In genomic region chr1:204151562-204152309, GRCh38 we compare ENCODE assay signal across 8 cellular contexts. TPM values are rescaled to one million over a fixed set of nuclear protein-coding genes. Genes with fewer than 3 reads are reported as not detected.
DNase-seq lines count a peak whose midpoint lies in the region; ATAC-seq and TF ChIP-seq lines count a peak whose summit lies in the region.

Gene ETNK2 (minus strand): TSS chr1:204152044. CDS start chr1:204151852, 192 bp downstream.

- in situ Hi-C loops in Panc1 (cut with HindIII; ENCODE audit: low pct_unique_long_range_greater_than_20kb, low sequenced_read_pairs), result no loop called here

- CTCF ChIA-PET in Panc1 (lab: Charles Lee), result interaction anchor here (0.8 to 1.0 kb wide), 2 partner anchors 11 to 16 kb away, joined by 3 to 4 read pairs; no protein-coding TSS in a partner anchor

- WGBS in thyroid gland, 2 donors, result 3 to 4% methylated on average over 8 to 14 of the region's 94 CpGs

- DNase-seq in NCI-H2081 (lab: John Stamatoyannopoulos, UW) (peak; percentile 55 to 67), NCI-H2081 treated with DMSO at 0.1 percent for 48 hours (lab: John Stamatoyannopoulos, UW) (no peak), Panc1 (ENCODE audit: low read depth, low spot score) (no peak), activated gamma-delta T cell treated with Interleukin-2 at 50 U/mL for 16 hours (peak; percentile 49), glomerular endothelial cell (ENCODE audit: extremely low read depth, low read depth, low spot score) (no peak), osteoblast (ENCODE audit: insufficient read length, low spot score, missing footprints) (peak; percentile 94), thyroid gland (peak; percentile 71 to 75), NCI-H226 (no peak)

- TF ChIP-seq CTCF in Panc1 (IDR thresholded peaks at IDR 0.05), result no peak
- TF ChIP-seq CTCF in osteoblast (IDR thresholded peaks at IDR 0.05; ENCODE audit: extremely low read depth, low read depth, low read length), result no peak
- no peak for TF ChIP-seq CTCF in thyroid gland (IDR thresholded peaks at IDR 0.05)

- no peaks in the 10 kb centered on the region for H4K20me1 ChIP-seq in osteoblast (ENCODE audit: insufficient read depth, low read length)

- peak within 1 kb of the TSS; percentile 35 for H2AFZ ChIP-seq in osteoblast (ENCODE audit: low read length)

- TF ChIP-seq POLR2A in thyroid gland (IDR thresholded peaks at IDR 0.05), result peak in 1 of 2 donors; percentile 44

- no peaks in the 10 kb centered on the region; the same call in 1 of the 2 replicates for H3K27me3 ChIP-seq in Panc1 (ENCODE audit: control insufficient read depth, insufficient read depth, low read length)
- H3K27me3 ChIP-seq in osteoblast (ENCODE audit: insufficient read depth, low read length), result peaks cover 36% of the 10 kb centered on the region
- H3K27me3 ChIP-seq in thyroid gland, result no peaks in the 10 kb centered on the region

- intact Hi-C loops in Panc1 (cut with micrococcal nuclease; ENCODE audit: unreplicated experiment), result no loop called here
- intact Hi-C loops in thyroid gland (cut with DNase I), result no loop called here

- peak; percentile 76 for ATAC-seq in Panc1

- H3K9me3 ChIP-seq in Panc1 (ENCODE audit: control insufficient read depth, insufficient read depth, low read depth, low read length) (no peaks in the 10 kb centered on the region), osteoblast (ENCODE audit: low read depth, low read length) (no peaks in the 10 kb centered on the region), thyroid gland (no peaks in the 10 kb centered on the region)

- H3K27ac ChIP-seq in Panc1 (ENCODE audit: low read length), result no peak within 1 kb of the TSS
- H3K27ac ChIP-seq in osteoblast (ENCODE audit: low read depth, low read length), result no peak within 1 kb of the TSS
- H3K27ac ChIP-seq in thyroid gland, result peak within 1 kb of the TSS; percentile 0 to 56 (median 54)

- H3K4me3 ChIP-seq in Panc1 (ENCODE audit: low read depth in 2 of 2, low read length in 2 of 2), result peak within 1 kb of the TSS; percentile 58 to 63
- peak within 1 kb of the TSS; percentile 66 for H3K4me3 ChIP-seq in osteoblast (ENCODE audit: insufficient read depth, low read length)
- H3K4me3 ChIP-seq in thyroid gland (replicated peaks in 1 of 3), result peak within 1 kb of the TSS; percentile 64 to 91 (median 86)

- H3K4me2 ChIP-seq in osteoblast (ENCODE audit: insufficient read depth, low read length), result peak within 1 kb of the TSS; percentile 74

- H3K36me3 ChIP-seq in Panc1 (ENCODE audit: control insufficient read depth, insufficient read depth, low read length) (no peaks in the 10 kb centered on the region), osteoblast (ENCODE audit: insufficient read depth, low read length) (no peaks in the 10 kb centered on the region), thyroid gland (no peaks in the 10 kb centered on the region)

- BruUV-seq in Panc1 (replicated peaks; lab: Mats Ljungman, UMichigan), result no TSS peak

- no peaks in the 10 kb centered on the region for H3K79me2 ChIP-seq in osteoblast (ENCODE audit: insufficient read depth, low read length)

- H3K4me1 ChIP-seq in Panc1 (ENCODE audit: control insufficient read depth, insufficient read depth, low read length) (no peaks in the 10 kb centered on the region), osteoblast (ENCODE audit: insufficient read depth, low read length) (no peaks in the 10 kb centered on the region), thyroid gland (peaks cover 13 to 20% of the 10 kb centered on the region in 2 donors)

- POLR2A ChIA-PET in Panc1 (lab: Charles Lee), result interaction anchor here (0.5 kb wide), 1 partner anchor 1246 kb away, joined by 3 read pairs; no protein-coding TSS in a partner anchor

RNA-seq across cellular contexts. Expression of gene ETNK2, which starts in this region (rescaled TPM):
- total RNA-seq in Panc1 (2021; ENCODE audit: unreplicated experiment) (6.7 TPM), glomerular endothelial cell (9.4 and 15.3 TPM in 2 replicates), osteoblast (0.72 and 1.2 TPM in 2 replicates), thyroid gland (10 to 100 TPM; 16.1 to 22.5 (median 21.0) TPM)
- 6.0 TPM for polyA plus RNA-seq in Panc1 (2012; ENCODE audit: insufficient read length)

Comparison
In these comparisons a context has a peak if more than half of its experiments do, and no peak if none do; other contexts are left out.
1. DNase-seq: peak in NCI-H2081 (2 of 2), activated gamma-delta T cell treated with Interleukin-2 at 50 U/mL for 16 hours (single experiment), osteoblast (single experiment) and thyroid gland (2 of 2); none in NCI-H2081 treated with DMSO at 0.1 percent for 48 hours (single experiment), Panc1 (single experiment), glomerular endothelial cell (single experiment) and NCI-H226 (single experiment).
2. H3K27ac ChIP-seq: peak in thyroid gland (3 of 3); none in Panc1 (single experiment) and osteoblast (single experiment).
3. Peak in every context shown above with its lines, with median percentiles within 50 percentile points of each other: H3K4me3 ChIP-seq.